ENCODE assay signal across 1 cellular context in the genomic region with DNA sequence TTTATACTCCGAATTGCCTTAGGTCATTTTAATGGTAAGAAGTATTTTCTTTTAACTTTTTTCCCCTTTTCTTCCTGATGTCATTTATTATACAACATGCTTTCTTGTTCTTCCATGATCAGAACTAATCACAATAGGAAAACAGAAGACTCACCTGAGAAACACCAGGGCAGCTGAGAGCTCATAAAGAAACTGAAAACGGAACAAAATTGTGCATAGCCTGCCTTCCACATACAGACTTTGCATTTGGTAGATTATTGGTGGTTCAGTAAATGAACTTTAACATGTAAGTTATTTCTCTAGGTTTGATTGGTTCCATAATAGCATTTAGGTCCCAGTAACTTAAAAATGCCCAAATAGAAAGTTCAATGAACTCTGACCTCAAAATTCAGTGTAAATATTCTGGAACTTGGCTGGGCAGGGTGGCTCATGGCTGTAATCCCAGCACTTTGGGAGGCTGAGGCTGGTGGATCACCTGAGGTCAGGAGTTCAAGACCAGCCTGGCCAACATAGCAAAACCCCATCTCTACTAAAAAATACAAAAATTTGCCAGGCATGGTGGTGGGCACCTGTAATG.
TF ChIP-seq lines count a peak whose summit lies in the region.

No MANE protein-coding gene starts in this region.

TF ChIP-seq in K562, 482 proteins besides CTCF, POLR2A, EP300 and RAD21 (continued from another document):
- TF ChIP-seq, protein P1, sequence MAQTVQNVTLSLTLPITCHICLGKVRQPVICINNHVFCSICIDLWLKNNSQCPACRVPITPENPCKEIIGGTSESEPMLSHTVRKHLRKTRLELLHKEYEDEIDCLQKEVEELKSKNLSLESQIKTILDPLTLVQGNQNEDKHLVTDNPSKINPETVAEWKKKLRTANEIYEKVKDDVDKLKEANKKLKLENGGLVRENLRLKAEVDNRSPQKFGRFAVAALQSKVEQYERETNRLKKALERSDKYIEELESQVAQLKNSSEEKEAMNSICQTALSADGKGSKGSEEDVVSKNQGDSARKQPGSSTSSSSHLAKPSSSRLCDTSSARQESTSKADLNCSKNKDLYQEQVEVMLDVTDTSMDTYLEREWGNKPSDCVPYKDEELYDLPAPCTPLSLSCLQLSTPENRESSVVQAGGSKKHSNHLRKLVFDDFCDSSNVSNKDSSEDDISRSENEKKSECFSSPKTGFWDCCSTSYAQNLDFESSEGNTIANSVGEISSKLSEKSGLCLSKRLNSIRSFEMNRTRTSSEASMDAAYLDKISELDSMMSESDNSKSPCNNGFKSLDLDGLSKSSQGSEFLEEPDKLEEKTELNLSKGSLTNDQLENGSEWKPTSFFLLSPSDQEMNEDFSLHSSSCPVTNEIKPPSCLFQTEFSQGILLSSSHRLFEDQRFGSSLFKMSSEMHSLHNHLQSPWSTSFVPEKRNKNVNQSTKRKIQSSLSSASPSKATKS (CRISPR knock-in tag; IDR thresholded peaks at IDR 0.05), result no peak
- no peak for TF ChIP-seq DNMT1 (IDR thresholded peaks at IDR 0.05)
- TF ChIP-seq SMARCA4 (IDR thresholded peaks at IDR 0.05), result no peak
- TF ChIP-seq ZSCAN29 (IDR thresholded peaks at IDR 0.05), result no peak
- no peak for TF ChIP-seq CBX2 (IDR thresholded peaks at IDR 0.05; ENCODE audit: insufficient read depth, low read length, poor library complexity, severe bottlenecking)
- TF ChIP-seq ETV1 (tag; conservative IDR thresholded peaks at IDR 0.05; ENCODE audit: low read depth), result no peak
- TF ChIP-seq FOXJ3 (CRISPR knock-in tag; IDR thresholded peaks at IDR 0.05), result no peak
- TF ChIP-seq NR1H2 (CRISPR knock-in tag; IDR thresholded peaks at IDR 0.05), result no peak
- no peak for TF ChIP-seq CCNT2 (IDR thresholded peaks at IDR 0.05; ENCODE audit: borderline replicate concordance, extremely low read depth, insufficient read length, low read depth, low read length)
- no peak for TF ChIP-seq ELF4 (CRISPR knock-in tag; IDR thresholded peaks at IDR 0.05)
- TF ChIP-seq NFRKB (IDR thresholded peaks at IDR 0.05; ENCODE audit: low read depth), result no peak
- TF ChIP-seq SAP30 (IDR thresholded peaks at IDR 0.05; ENCODE audit: borderline replicate concordance, insufficient read depth, low read depth, low read length, poor library complexity, severe bottlenecking), result no peak
- no peak for TF ChIP-seq ZNF263 (CRISPR knock-in tag; IDR thresholded peaks at IDR 0.05; ENCODE audit: borderline replicate concordance)
